20 cellular contexts compared by ENCODE assay signal in genomic region chr3:71876706-71877105, GRCh38.
DNase-seq lines count a peak whose midpoint lies in the region; ATAC-seq, FAIRE-seq and TF ChIP-seq lines count a peak whose summit lies in the region.
"Had no signal": no experiment of that assay in that cellular context is flagged by ENCODE, and none has a peak within 500 bp of the region (broad histone marks: within the 10 kb centered on the region; RNA-seq: fewer than 3 reads in every experiment).

No MANE protein-coding gene starts in this region.

- H3K9me3 ChIP-seq in HUES6 (ENCODE audit: control insufficient read depth, insufficient read depth, low read depth, low read length): no peaks in the 10 kb centered on the region
- H3K9me3 ChIP-seq in esophagus muscularis mucosa: no peaks in the 10 kb centered on the region
- H3K9me3 ChIP-seq: A549, BE2C had no signal

- POLR2A ChIA-PET in activated CD4-positive, alpha-beta memory T cell treated with anti-CD3 and anti-CD28 coated beads for 36 hours (lab: Charles Lee): no interaction called here

- no peak overlapping the region for H3K4me3 ChIP-seq in HUES6 (ENCODE audit: low read depth, low read length)
- H3K4me3 ChIP-seq in esophagus muscularis mucosa: no peak overlapping the region
- H3K4me3 ChIP-seq: A549 had no signal

- no peaks in the 10 kb centered on the region for H3K36me3 Mint-ChIP-seq in type B pancreatic cell
- H3K36me3 Mint-ChIP-seq in activated CD4-positive, alpha-beta memory T cell treated with anti-CD3 and anti-CD28 coated beads for 36 hours: no peaks in the 10 kb centered on the region
- H3K36me3 Mint-ChIP-seq: CD4-positive, CD25-positive, alpha-beta regulatory T cell had no signal

- CTCF ChIA-PET in activated CD4-positive, alpha-beta memory T cell treated with anti-CD3 and anti-CD28 coated beads for 36 hours (lab: Charles Lee): interaction anchor here (0.6 to 4.3 kb wide), 6 partner anchors 11 to 945 kb away, joined by 3 to 40 read pairs (median 12); no protein-coding TSS in a partner anchor

- no peaks in the 10 kb centered on the region for H3K9me3 Mint-ChIP-seq in type B pancreatic cell
- no peaks in the 10 kb centered on the region for H3K9me3 Mint-ChIP-seq in activated CD4-positive, alpha-beta memory T cell treated with anti-CD3 and anti-CD28 coated beads for 36 hours
- H3K9me3 Mint-ChIP-seq: CD4-positive, CD25-positive, alpha-beta regulatory T cell had no signal

- TF ChIP-seq CTCF in esophagus muscularis mucosa (IDR thresholded peaks at IDR 0.05) (no peak), type B pancreatic cell (conservative IDR thresholded peaks at IDR 0.05) (no peak)

- H3K27ac ChIP-seq in HUES6 (ENCODE audit: low read depth, low read length) (peak overlapping the region; percentile 75; the same call in 1 of the 2 replicates), esophagus muscularis mucosa (replicated peaks in 1 of 4) (no peak overlapping the region)
- H3K27ac ChIP-seq: A549, HL-60 had no signal

- WGBS in esophagus muscularis mucosa: 94% methylated on average over 3 of the region's 3 CpGs

- no peak for FAIRE-seq in frontal cortex (lab: Jason Lieb, UNC)
- FAIRE-seq: A549, G401.6, GM12891, GM19239 had no signal

- H3K4me3 Mint-ChIP-seq in type B pancreatic cell: no peak overlapping the region
- H3K4me3 Mint-ChIP-seq in activated CD4-positive, alpha-beta memory T cell treated with anti-CD3 and anti-CD28 coated beads for 36 hours: no peak overlapping the region
- H3K4me3 Mint-ChIP-seq: CD4-positive, CD25-positive, alpha-beta regulatory T cell had no signal

- H3K27me3 ChIP-seq in HUES6 (ENCODE audit: control insufficient read depth, insufficient read depth, low read length): no peaks in the 10 kb centered on the region
- H3K27me3 ChIP-seq in esophagus muscularis mucosa: peaks cover 0 to 3% (median 0%) of the 10 kb centered on the region in 4 donors
- H3K27me3 ChIP-seq: BE2C had no signal

- H3K27ac Mint-ChIP-seq in type B pancreatic cell: peak overlapping the region; percentile 53
- H3K27ac Mint-ChIP-seq in activated CD4-positive, alpha-beta memory T cell treated with anti-CD3 and anti-CD28 coated beads for 36 hours: no peak overlapping the region
- H3K27ac Mint-ChIP-seq: CD4-positive, CD25-positive, alpha-beta regulatory T cell had no signal

- ATAC-seq in GM21576 (IDR thresholded peaks at IDR 0.05; ENCODE audit: unreplicated experiment): no peak
- ATAC-seq: HCT116 had no signal

- peak; percentile 37 for DNase-seq in ELF-1 (ENCODE audit: low read depth, low spot score)
- peak; percentile 75 for DNase-seq in esophagus muscularis mucosa (ENCODE audit: extremely low spot score)
- DNase-seq in type B pancreatic cell (ENCODE audit: extremely low spot score, unreplicated experiment): no peak
- DNase-seq in activated CD4-positive, alpha-beta memory T cell treated with anti-CD3 and anti-CD28 coated beads for 36 hours: no peak
- no peak for DNase-seq in frontal cortex (ENCODE audit: low spot score in 2 of 2)
- DNase-seq: BE2C; Calu3; CD4-positive, CD25-positive, alpha-beta regulatory T cell; DMS 273 treated with DMSO at 0.1 percent for 48 hours; DMS79; IMR-90; KBM-7 had no signal

- H3K4me1 ChIP-seq in HUES6 (ENCODE audit: control insufficient read depth, insufficient read depth, low read length) (peaks cover 53% of the 10 kb centered on the region), esophagus muscularis mucosa (peaks cover 0 to 18% (median 11%) of the 10 kb centered on the region in 4 donors)
- H3K4me1 ChIP-seq: A549, BE2C had no signal

- H3K36me3 ChIP-seq in HUES6 (ENCODE audit: control insufficient read depth, insufficient read depth, low read length): no peaks in the 10 kb centered on the region
- H3K36me3 ChIP-seq in esophagus muscularis mucosa: no peaks in the 10 kb centered on the region
- H3K36me3 ChIP-seq: BE2C had no signal

- H3K4me1 Mint-ChIP-seq in type B pancreatic cell (ENCODE audit: unreplicated experiment): peaks cover 50% of the 10 kb centered on the region
- H3K4me1 Mint-ChIP-seq in activated CD4-positive, alpha-beta memory T cell treated with anti-CD3 and anti-CD28 coated beads for 36 hours (ENCODE audit: low read depth): peaks cover 37% of the 10 kb centered on the region

- H3K27me3 Mint-ChIP-seq in type B pancreatic cell: no peaks in the 10 kb centered on the region
- H3K27me3 Mint-ChIP-seq in activated CD4-positive, alpha-beta memory T cell treated with anti-CD3 and anti-CD28 coated beads for 36 hours: peaks cover 11% of the 10 kb centered on the region

- intact Hi-C loops in esophagus muscularis mucosa (cut with DNase I): loop anchor here (2.0 to 10.0 kb wide), 3 partner anchors 81 to 944 kb away; no protein-coding TSS in a partner anchor
- intact Hi-C loops in activated CD4-positive, alpha-beta memory T cell treated with anti-CD3 and anti-CD28 coated beads for 36 hours (cut with micrococcal nuclease): loop anchor here (10.0 kb wide), 7 partner anchors 108 to 1208 kb away; partner anchors contain the start of gene RYBP

- TF ChIP-seq EP300 in esophagus muscularis mucosa (IDR thresholded peaks at IDR 0.05): no peak

- no peak for TF ChIP-seq POLR2A in esophagus muscularis mucosa (IDR thresholded peaks at IDR 0.05; ENCODE audit: low read depth)

- H3K9ac ChIP-seq in HUES6 (ENCODE audit: low read length): peak overlapping the region; percentile 62

Comparison
In these comparisons a context has a peak if more than half of its experiments do, and no peak if none do; other contexts are left out.
1. DNase-seq: peak in ELF-1 (single experiment) and esophagus muscularis mucosa (single experiment); none in type B pancreatic cell (single experiment), activated CD4-positive, alpha-beta memory T cell treated with anti-CD3 and anti-CD28 coated beads for 36 hours (single experiment) and frontal cortex (0 of 2).